Comparison of ENCODE assay signal across 8 cellular contexts in genomic region chr19:57850553-57851017, GRCh38. TPM values are rescaled to one million over a fixed set of nuclear protein-coding genes. Genes with fewer than 3 reads are reported as not detected.
DNase-seq lines count a peak whose midpoint lies in the region; ATAC-seq, FAIRE-seq and TF ChIP-seq lines count a peak whose summit lies in the region.

No MANE protein-coding gene starts in this region.

- H3F3A ChIP-seq in MM.1S (ENCODE audit: insufficient read depth, low read length): no peaks in the 10 kb centered on the region

- H4K20me1 ChIP-seq in DND-41 (ENCODE audit: insufficient read depth, low read length) (peaks cover 17% of the 10 kb centered on the region), MM.1S (ENCODE audit: insufficient read depth, low read length) (no peaks in the 10 kb centered on the region), keratinocyte (ENCODE audit: control insufficient read depth, extremely low read depth, insufficient read depth, low read length) (no peaks in the 10 kb centered on the region)

- intact Hi-C loops in adrenal gland (cut with DNase I): no loop called here

- ATAC-seq in DND-41 (ENCODE audit: insufficient read depth, low read depth) (no peak), GM19467 (IDR thresholded peaks at IDR 0.05; ENCODE audit: unreplicated experiment) (no peak)
- ATAC-seq in stimulated activated naive CD8-positive, alpha-beta T cell treated with anti-CD3 and anti-CD28 coated beads, Interleukin-15, Interleukin-2, amounts not matched to agents 100 U/mL and 50 U/mL, for 24 hours: no peak

- DNase-seq in DND-41: peak; percentile 16
- no peak for DNase-seq in MM.1S
- DNase-seq in adrenal gland: no peak
- peak; percentile 36 for DNase-seq in keratinocyte (ENCODE audit: low read depth, low spot score)
- peak; percentile 7 for DNase-seq in stimulated activated naive CD8-positive, alpha-beta T cell treated with anti-CD3 and anti-CD28 coated beads, Interleukin-15, Interleukin-2, amounts not matched to agents 100 U/mL and 50 U/mL, for 24 hours
- no peak for DNase-seq in stimulated activated CD4-positive, alpha-beta T cell treated with anti-CD3 and anti-CD28 coated beads, Interleukin-12 subunit alpha, Interleukin-12 subunit beta, amount 100 ng/mL, for 4 hours
- DNase-seq in globus pallidus (ENCODE audit: low spot score): no peak

- peak overlapping the region; percentile 83 for H3K9ac ChIP-seq in DND-41 (ENCODE audit: low read depth, low read length)
- H3K9ac ChIP-seq in MM.1S (ENCODE audit: low read length): no peak overlapping the region
- peak overlapping the region; percentile 89 for H3K9ac ChIP-seq in keratinocyte (ENCODE audit: control insufficient read depth, extremely low read depth, insufficient read depth, low read length)

- no peaks in the 10 kb centered on the region for H3K9me1 ChIP-seq in keratinocyte (ENCODE audit: control insufficient read depth, extremely low read depth, insufficient read depth, low read length)

- 0 out of 2 replicates have a peak overlapping the region, but pooled peaks have one; percentile 16 for H2AFZ ChIP-seq in DND-41 (ENCODE audit: low read depth, low read length)
- no peak overlapping the region for H2AFZ ChIP-seq in MM.1S (ENCODE audit: low read length)
- H2AFZ ChIP-seq in keratinocyte (ENCODE audit: control insufficient read depth, low read length): no peak overlapping the region

- no peak for FAIRE-seq in keratinocyte (lab: Jason Lieb, UNC)

- no peaks in the 10 kb centered on the region for H3K27me3 ChIP-seq in DND-41 (ENCODE audit: insufficient read depth, low read length, poor library complexity)
- no peaks in the 10 kb centered on the region for H3K27me3 ChIP-seq in MM.1S (replicated peaks; ENCODE audit: insufficient read depth, low read length)
- H3K27me3 ChIP-seq in adrenal gland: no peaks in the 10 kb centered on the region
- no peaks in the 10 kb centered on the region for H3K27me3 ChIP-seq in keratinocyte (ENCODE audit: control insufficient read depth, extremely low read depth, insufficient read depth, low read length)

- H3K4me1 ChIP-seq in DND-41 (ENCODE audit: insufficient read depth, low read length) (peaks cover 26% of the 10 kb centered on the region), MM.1S (ENCODE audit: low read length) (no peaks in the 10 kb centered on the region), adrenal gland (replicated peaks in 1 of 2) (peaks cover 0 to 16% of the 10 kb centered on the region in 2 donors), keratinocyte (ENCODE audit: control insufficient read depth, extremely low read depth, insufficient read depth, low read length) (peaks cover 7% of the 10 kb centered on the region)

- H3K4me2 ChIP-seq in DND-41 (ENCODE audit: insufficient read depth, low read length): peak overlapping the region; percentile 96
- H3K4me2 ChIP-seq in MM.1S (ENCODE audit: low read depth, low read length): peak overlapping the region; percentile 11; the same call in 1 of the 2 replicates
- peak overlapping the region; percentile 92 for H3K4me2 ChIP-seq in keratinocyte (ENCODE audit: control insufficient read depth, extremely low read depth, insufficient read depth, low read depth, low read length)

- H3K4me3 ChIP-seq in DND-41 (ENCODE audit: low read depth in 1 of 2, low read length in 2 of 2): peak overlapping the region; percentile 81 to 96; a peak in 3 of 4 replicates
- H3K4me3 ChIP-seq in MM.1S (ENCODE audit: low read length): peak overlapping the region; percentile 68
- peak overlapping the region in 3 of 4 donors; percentile 13 to 78 (median 62) for H3K4me3 ChIP-seq in adrenal gland
- peak overlapping the region; percentile 67 to 86 (median 81) for H3K4me3 ChIP-seq in keratinocyte (ENCODE audit: control insufficient read depth in 2 of 3, extremely low read depth in 1 of 3, insufficient read depth in 2 of 3, low read depth in 1 of 3, low read length in 3 of 3)

- H3K36me3 ChIP-seq in DND-41 (ENCODE audit: insufficient read depth, low read length): peaks cover 33% of the 10 kb centered on the region
- H3K36me3 ChIP-seq in MM.1S (replicated peaks; ENCODE audit: insufficient read depth, low read length): no peaks in the 10 kb centered on the region
- no peaks in the 10 kb centered on the region for H3K36me3 ChIP-seq in adrenal gland (replicated peaks in 1 of 2)
- peaks cover 4 to 5% of the 10 kb centered on the region in 2 experiments for H3K36me3 ChIP-seq in keratinocyte (ENCODE audit: control insufficient read depth in 2 of 2, extremely low read depth in 1 of 2, insufficient read depth in 2 of 2, low read length in 2 of 2)

- 9 to 20% (median 14%) methylated on average over 10 to 11 of the region's 11 CpGs for WGBS in adrenal gland, 4 donors

- TF ChIP-seq CTCF in DND-41 (IDR thresholded peaks at IDR 0.05; ENCODE audit: borderline replicate concordance, extremely low read depth, low read length, poor library complexity, severe bottlenecking) (no peak), MM.1S (IDR thresholded peaks at IDR 0.05; ENCODE audit: low read length) (no peak), adrenal gland (IDR thresholded peaks at IDR 0.05) (no peak), keratinocyte (optimal IDR thresholded peaks at IDR 0.05 in 1 of 3, IDR thresholded peaks at IDR 0.05 in 1 of 3, conservative IDR thresholded peaks at IDR 0.05 in 1 of 3; ENCODE audit: extremely low read depth in 1 of 3, insufficient read depth in 2 of 3, low read length in 3 of 3) (no peak)

- H3K79me2 ChIP-seq in DND-41 (ENCODE audit: insufficient read depth, low read length) (peaks cover 66% of the 10 kb centered on the region), MM.1S (ENCODE audit: low read length) (peaks cover 18% of the 10 kb centered on the region), keratinocyte (ENCODE audit: control insufficient read depth, insufficient read depth, low read length) (peaks cover 53% of the 10 kb centered on the region)

- H3K9me2 ChIP-seq in MM.1S (replicated peaks; ENCODE audit: insufficient read depth, low read length): no peaks in the 10 kb centered on the region

- H3K9me3 ChIP-seq in DND-41 (ENCODE audit: insufficient read depth, low read length, severe bottlenecking) (no peaks in the 10 kb centered on the region), MM.1S (replicated peaks; ENCODE audit: insufficient read depth, low read length) (no peaks in the 10 kb centered on the region), adrenal gland (replicated peaks in 1 of 3) (no peaks in the 10 kb centered on the region), keratinocyte (ENCODE audit: control insufficient read depth, low read depth, low read length) (no peaks in the 10 kb centered on the region)

- dilution Hi-C loops in keratinocyte (cut with MboI; ENCODE audit: extremely low pct_ligation_motif_present, low sequenced_read_pairs): no loop called here

- no peak for TF ChIP-seq POLR2A in adrenal gland (IDR thresholded peaks at IDR 0.05)

- peak overlapping the region; percentile 83 for H3K27ac ChIP-seq in DND-41 (ENCODE audit: low read length)
- H3K27ac ChIP-seq in MM.1S (ENCODE audit: low read length): no peak overlapping the region
- H3K27ac ChIP-seq in adrenal gland: peak overlapping the region in 2 of 5 donors; percentile 67 to 75
- peak overlapping the region; percentile 84 for H3K27ac ChIP-seq in keratinocyte (ENCODE audit: control insufficient read depth, insufficient read depth, low read length)

RNA-seq across cellular contexts. Expression of gene ZNF587, which starts 0.9 kb away (rescaled TPM):
- 10 to 100 TPM; 10.6 to 38.6 (median 23.8) TPM for total RNA-seq in adrenal gland
- polyA plus RNA-seq in adrenal gland (10 to 100 TPM in 2 of 3 donors, 1 to 10 TPM in 1; 6.2 to 72.0 (median 23.0) TPM), keratinocyte (8.2 to 14.4 TPM (median 14.0 TPM) in 3 replicates)
- polyA plus RNA-seq in keratinocyte (2011; ENCODE audit: low read depth): 2.9 TPM
- polyA plus RNA-seq in keratinocyte (2011; cell fraction: cytosol; rRNA removed): 4.7 and 8.2 TPM in 2 replicates
- 40.8 and 42.7 TPM in 2 replicates for polyA plus RNA-seq in keratinocyte (2011; cell fraction: nucleus; rRNA removed)
- polyA plus RNA-seq in keratinocyte (2012; ENCODE audit: low replicate concordance): 6.5 and 9.4 TPM in 2 replicates
- polyA minus RNA-seq in keratinocyte: 18.6 to 28.5 TPM (median 18.9 TPM) in 3 replicates
- polyA minus RNA-seq in keratinocyte (2011; cell fraction: cytosol; rRNA and poly(A)+ RNA removed): 33.2 TPM
- polyA minus RNA-seq in keratinocyte (2011; cell fraction: nucleus; rRNA and poly(A)+ RNA removed): 16.9 and 28.7 TPM in 2 replicates

RNA-seq across cellular contexts. Expression of gene ZNF587B, which starts 20.5 kb away (rescaled TPM):
- 10 to 100 TPM in 4 of 8 donors, 1 to 10 TPM in 4; 5.0 to 20.1 (median 9.6) TPM for total RNA-seq in adrenal gland
- polyA plus RNA-seq in adrenal gland (1 to 10 TPM; 3.1 to 7.9 (median 7.4) TPM), keratinocyte (8.5 to 12.8 TPM (median 11.8 TPM) in 3 replicates)
- polyA plus RNA-seq in keratinocyte (2011; ENCODE audit: low read depth): 3.1 TPM
- polyA plus RNA-seq in keratinocyte (2011; cell fraction: cytosol; rRNA removed): 4.1 and 6.1 TPM in 2 replicates
- polyA plus RNA-seq in keratinocyte (2011; cell fraction: nucleus; rRNA removed): 22.5 and 26.9 TPM in 2 replicates
- polyA plus RNA-seq in keratinocyte (2012; ENCODE audit: low replicate concordance): 7.0 and 10.7 TPM in 2 replicates
- polyA minus RNA-seq in keratinocyte: 13.4 to 37.8 TPM (median 19.2 TPM) in 3 replicates
- 15.0 TPM for polyA minus RNA-seq in keratinocyte (2011; cell fraction: cytosol; rRNA and poly(A)+ RNA removed)
- polyA minus RNA-seq in keratinocyte (2011; cell fraction: nucleus; rRNA and poly(A)+ RNA removed): 14.7 and 34.1 TPM in 2 replicates

RNA-seq across cellular contexts. Expression of gene ZNF552, which starts 35.9 kb away (rescaled TPM):
- 10 to 100 TPM in 1 of 8 donors, 1 to 10 TPM in 6, under 1 TPM in 1; 0.66 to 10.5 (median 5.0) TPM for total RNA-seq in adrenal gland
- 1 to 10 TPM; 3.2 to 3.9 (median 3.5) TPM for polyA plus RNA-seq in adrenal gland
- 4.4 to 8.9 TPM (median 8.0 TPM) in 3 replicates for polyA plus RNA-seq in keratinocyte
- polyA plus RNA-seq in keratinocyte (2011; ENCODE audit: low read depth): 5.0 TPM
- 3.6 and 6.0 TPM in 2 replicates for polyA plus RNA-seq in keratinocyte (2011; cell fraction: cytosol; rRNA removed)
- 16.0 and 16.8 TPM in 2 replicates for polyA plus RNA-seq in keratinocyte (2011; cell fraction: nucleus; rRNA removed)
- polyA plus RNA-seq in keratinocyte (2012; ENCODE audit: low replicate concordance): 4.6 and 5.0 TPM in 2 replicates
- 5.8 to 21.2 TPM (median 13.6 TPM) in 3 replicates for polyA minus RNA-seq in keratinocyte
- 4.8 TPM for polyA minus RNA-seq in keratinocyte (2011; cell fraction: cytosol; rRNA and poly(A)+ RNA removed)
- polyA minus RNA-seq in keratinocyte (2011; cell fraction: nucleus; rRNA and poly(A)+ RNA removed): 8.4 and 13.1 TPM in 2 replicates

RNA-seq across cellular contexts. Expression of gene ZNF814, which starts 38.3 kb away (rescaled TPM):
- 10 to 100 TPM in 7 of 8 donors, 1 to 10 TPM in 1; 8.1 to 37.6 (median 20.6) TPM for total RNA-seq in adrenal gland
- polyA plus RNA-seq in adrenal gland (10 to 100 TPM; 20.6 to 24.3 (median 22.2) TPM), keratinocyte (13.8 to 17.2 TPM (median 17.2 TPM) in 3 replicates)
- 6.1 TPM for polyA plus RNA-seq in keratinocyte (2011; ENCODE audit: low read depth)
- 10.0 and 12.1 TPM in 2 replicates for polyA plus RNA-seq in keratinocyte (2011; cell fraction: cytosol; rRNA removed)
- polyA plus RNA-seq in keratinocyte (2011; cell fraction: nucleus; rRNA removed): 17.0 and 17.9 TPM in 2 replicates
- 16.7 and 18.9 TPM in 2 replicates for polyA plus RNA-seq in keratinocyte (2012; ENCODE audit: low replicate concordance)
- polyA minus RNA-seq in keratinocyte: 29.4 to 35.8 TPM (median 34.2 TPM) in 3 replicates
- polyA minus RNA-seq in keratinocyte (2011; cell fraction: cytosol; rRNA and poly(A)+ RNA removed): 6.7 TPM
- 18.6 and 32.1 TPM in 2 replicates for polyA minus RNA-seq in keratinocyte (2011; cell fraction: nucleus; rRNA and poly(A)+ RNA removed)

Comparison
In these comparisons a context has a peak if more than half of its experiments do, and no peak if none do; other contexts are left out.
1. DNase-seq: peak in DND-41 (single experiment), keratinocyte (single experiment) and stimulated activated naive CD8-positive, alpha-beta T cell treated with anti-CD3 and anti-CD28 coated beads, Interleukin-15, Interleukin-2, amounts not matched to agents 100 U/mL and 50 U/mL, for 24 hours (single experiment); none in MM.1S (single experiment), adrenal gland (0 of 7), stimulated activated CD4-positive, alpha-beta T cell treated with anti-CD3 and anti-CD28 coated beads, Interleukin-12 subunit alpha, Interleukin-12 subunit beta, amount 100 ng/mL, for 4 hours (single experiment) and globus pallidus (single experiment).
2. H3K4me2 ChIP-seq: peak in every context shown above with its lines; median percentile 96 in DND-41; 92 in keratinocyte; 11 in MM.1S.
3. Peak in every context shown above with its lines, with median percentiles within 50 percentile points of each other: H3K4me3 ChIP-seq.